Comparison of ENCODE assay signal across 1 cellular context in genomic region chr17:43584666-43585102, GRCh38.
TF ChIP-seq lines count a peak whose summit lies in the region.

No MANE protein-coding gene starts in this region.

TF ChIP-seq in HepG2, 621 proteins besides CTCF, POLR2A, EP300 and RAD21 (continued from another document and continues in another):
- peak; percentile 95 for TF ChIP-seq ARID5B (CRISPR knock-in tag; IDR thresholded peaks at IDR 0.05)
- TF ChIP-seq ZFP36L1 (CRISPR knock-in tag; IDR thresholded peaks at IDR 0.05), result 0 out of 2 replicates have a peak, but pooled peaks have one; percentile 17
- TF ChIP-seq NFIB (CRISPR knock-in tag; IDR thresholded peaks at IDR 0.05; ENCODE audit: borderline replicate concordance), result no peak
- TF ChIP-seq ATF4 (CRISPR knock-in tag; IDR thresholded peaks at IDR 0.05), result peak in 1 of 2 experiments; percentile 81; a peak in 2 of 4 replicates
- no peak for TF ChIP-seq ZNF776 (CRISPR knock-in tag; IDR thresholded peaks at IDR 0.05)
- no peak for TF ChIP-seq ZNF563 (CRISPR knock-in tag; IDR thresholded peaks at IDR 0.05)
- TF ChIP-seq HNRNPH1 (optimal IDR thresholded peaks at IDR 0.05; ENCODE audit: low read depth, low read length), result no peak
- peak; percentile 78; the same call in 1 of the 2 replicates for TF ChIP-seq LCORL (IDR thresholded peaks at IDR 0.05)
- TF ChIP-seq LCORL (CRISPR knock-in tag; IDR thresholded peaks at IDR 0.05), result peak; percentile 94
- TF ChIP-seq, protein P1, sequence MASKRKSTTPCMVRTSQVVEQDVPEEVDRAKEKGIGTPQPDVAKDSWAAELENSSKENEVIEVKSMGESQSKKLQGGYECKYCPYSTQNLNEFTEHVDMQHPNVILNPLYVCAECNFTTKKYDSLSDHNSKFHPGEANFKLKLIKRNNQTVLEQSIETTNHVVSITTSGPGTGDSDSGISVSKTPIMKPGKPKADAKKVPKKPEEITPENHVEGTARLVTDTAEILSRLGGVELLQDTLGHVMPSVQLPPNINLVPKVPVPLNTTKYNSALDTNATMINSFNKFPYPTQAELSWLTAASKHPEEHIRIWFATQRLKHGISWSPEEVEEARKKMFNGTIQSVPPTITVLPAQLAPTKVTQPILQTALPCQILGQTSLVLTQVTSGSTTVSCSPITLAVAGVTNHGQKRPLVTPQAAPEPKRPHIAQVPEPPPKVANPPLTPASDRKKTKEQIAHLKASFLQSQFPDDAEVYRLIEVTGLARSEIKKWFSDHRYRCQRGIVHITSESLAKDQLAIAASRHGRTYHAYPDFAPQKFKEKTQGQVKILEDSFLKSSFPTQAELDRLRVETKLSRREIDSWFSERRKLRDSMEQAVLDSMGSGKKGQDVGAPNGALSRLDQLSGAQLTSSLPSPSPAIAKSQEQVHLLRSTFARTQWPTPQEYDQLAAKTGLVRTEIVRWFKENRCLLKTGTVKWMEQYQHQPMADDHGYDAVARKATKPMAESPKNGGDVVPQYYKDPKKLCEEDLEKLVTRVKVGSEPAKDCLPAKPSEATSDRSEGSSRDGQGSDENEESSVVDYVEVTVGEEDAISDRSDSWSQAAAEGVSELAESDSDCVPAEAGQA (IDR thresholded peaks at IDR 0.05; ENCODE audit: low read depth), result no peak
- TF ChIP-seq, protein P1 (CRISPR knock-in tag; IDR thresholded peaks at IDR 0.05; ENCODE audit: borderline replicate concordance), result no peak
- no peak for TF ChIP-seq ZNF441 (CRISPR knock-in tag; IDR thresholded peaks at IDR 0.05; ENCODE audit: borderline replicate concordance)
- no peak for TF ChIP-seq ZNF350 (CRISPR knock-in tag; IDR thresholded peaks at IDR 0.05; ENCODE audit: borderline replicate concordance, low read depth)
- no peak for TF ChIP-seq HMGXB3 (CRISPR knock-in tag; IDR thresholded peaks at IDR 0.05; ENCODE audit: borderline replicate concordance)
- no peak for TF ChIP-seq ZNF572 (CRISPR knock-in tag; IDR thresholded peaks at IDR 0.05)
- no peak for TF ChIP-seq NR3C1 (CRISPR knock-in tag; IDR thresholded peaks at IDR 0.05)
- peak; percentile 79 for TF ChIP-seq THRA (CRISPR knock-in tag; IDR thresholded peaks at IDR 0.05; ENCODE audit: borderline replicate concordance)
- TF ChIP-seq MTA3 (CRISPR knock-in tag; IDR thresholded peaks at IDR 0.05), result no peak
- TF ChIP-seq, protein P2, sequence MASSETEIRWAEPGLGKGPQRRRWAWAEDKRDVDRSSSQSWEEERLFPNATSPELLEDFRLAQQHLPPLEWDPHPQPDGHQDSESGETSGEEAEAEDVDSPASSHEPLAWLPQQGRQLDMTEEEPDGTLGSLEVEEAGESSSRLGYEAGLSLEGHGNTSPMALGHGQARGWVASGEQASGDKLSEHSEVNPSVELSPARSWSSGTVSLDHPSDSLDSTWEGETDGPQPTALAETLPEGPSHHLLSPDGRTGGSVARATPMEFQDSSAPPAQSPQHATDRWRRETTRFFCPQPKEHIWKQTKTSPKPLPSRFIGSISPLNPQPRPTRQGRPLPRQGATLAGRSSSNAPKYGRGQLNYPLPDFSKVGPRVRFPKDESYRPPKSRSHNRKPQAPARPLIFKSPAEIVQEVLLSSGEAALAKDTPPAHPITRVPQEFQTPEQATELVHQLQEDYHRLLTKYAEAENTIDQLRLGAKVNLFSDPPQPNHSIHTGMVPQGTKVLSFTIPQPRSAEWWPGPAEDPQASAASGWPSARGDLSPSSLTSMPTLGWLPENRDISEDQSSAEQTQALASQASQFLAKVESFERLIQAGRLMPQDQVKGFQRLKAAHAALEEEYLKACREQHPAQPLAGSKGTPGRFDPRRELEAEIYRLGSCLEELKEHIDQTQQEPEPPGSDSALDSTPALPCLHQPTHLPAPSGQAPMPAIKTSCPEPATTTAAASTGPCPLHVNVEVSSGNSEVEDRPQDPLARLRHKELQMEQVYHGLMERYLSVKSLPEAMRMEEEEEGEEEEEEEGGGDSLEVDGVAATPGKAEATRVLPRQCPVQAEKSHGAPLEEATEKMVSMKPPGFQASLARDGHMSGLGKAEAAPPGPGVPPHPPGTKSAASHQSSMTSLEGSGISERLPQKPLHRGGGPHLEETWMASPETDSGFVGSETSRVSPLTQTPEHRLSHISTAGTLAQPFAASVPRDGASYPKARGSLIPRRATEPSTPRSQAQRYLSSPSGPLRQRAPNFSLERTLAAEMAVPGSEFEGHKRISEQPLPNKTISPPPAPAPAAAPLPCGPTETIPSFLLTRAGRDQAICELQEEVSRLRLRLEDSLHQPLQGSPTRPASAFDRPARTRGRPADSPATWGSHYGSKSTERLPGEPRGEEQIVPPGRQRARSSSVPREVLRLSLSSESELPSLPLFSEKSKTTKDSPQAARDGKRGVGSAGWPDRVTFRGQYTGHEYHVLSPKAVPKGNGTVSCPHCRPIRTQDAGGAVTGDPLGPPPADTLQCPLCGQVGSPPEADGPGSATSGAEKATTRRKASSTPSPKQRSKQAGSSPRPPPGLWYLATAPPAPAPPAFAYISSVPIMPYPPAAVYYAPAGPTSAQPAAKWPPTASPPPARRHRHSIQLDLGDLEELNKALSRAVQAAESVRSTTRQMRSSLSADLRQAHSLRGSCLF (CRISPR knock-in tag; IDR thresholded peaks at IDR 0.05; ENCODE audit: borderline replicate concordance), result no peak
- no peak for TF ChIP-seq KAT2B (IDR thresholded peaks at IDR 0.05; ENCODE audit: borderline replicate concordance, low read depth, low read length)
- TF ChIP-seq ZNF432 (CRISPR knock-in tag; IDR thresholded peaks at IDR 0.05; ENCODE audit: borderline replicate concordance), result no peak
- TF ChIP-seq DNMT1 (CRISPR knock-in tag; IDR thresholded peaks at IDR 0.05), result no peak
- TF ChIP-seq ZNF543 (CRISPR knock-in tag; IDR thresholded peaks at IDR 0.05), result no peak
- TF ChIP-seq ZNF609 (CRISPR knock-in tag; IDR thresholded peaks at IDR 0.05; ENCODE audit: borderline replicate concordance), result peak; percentile 83; the same call in 1 of the 2 replicates
- no peak for TF ChIP-seq ZNF468 (CRISPR knock-in tag; IDR thresholded peaks at IDR 0.05)
- no peak for TF ChIP-seq ZNF746 (CRISPR knock-in tag; IDR thresholded peaks at IDR 0.05)
- peak; percentile 53; the same call in 1 of the 2 replicates for TF ChIP-seq RARA (CRISPR knock-in tag; IDR thresholded peaks at IDR 0.05)
